ENCODE assay signal across 12 cellular contexts in the genomic region with DNA sequence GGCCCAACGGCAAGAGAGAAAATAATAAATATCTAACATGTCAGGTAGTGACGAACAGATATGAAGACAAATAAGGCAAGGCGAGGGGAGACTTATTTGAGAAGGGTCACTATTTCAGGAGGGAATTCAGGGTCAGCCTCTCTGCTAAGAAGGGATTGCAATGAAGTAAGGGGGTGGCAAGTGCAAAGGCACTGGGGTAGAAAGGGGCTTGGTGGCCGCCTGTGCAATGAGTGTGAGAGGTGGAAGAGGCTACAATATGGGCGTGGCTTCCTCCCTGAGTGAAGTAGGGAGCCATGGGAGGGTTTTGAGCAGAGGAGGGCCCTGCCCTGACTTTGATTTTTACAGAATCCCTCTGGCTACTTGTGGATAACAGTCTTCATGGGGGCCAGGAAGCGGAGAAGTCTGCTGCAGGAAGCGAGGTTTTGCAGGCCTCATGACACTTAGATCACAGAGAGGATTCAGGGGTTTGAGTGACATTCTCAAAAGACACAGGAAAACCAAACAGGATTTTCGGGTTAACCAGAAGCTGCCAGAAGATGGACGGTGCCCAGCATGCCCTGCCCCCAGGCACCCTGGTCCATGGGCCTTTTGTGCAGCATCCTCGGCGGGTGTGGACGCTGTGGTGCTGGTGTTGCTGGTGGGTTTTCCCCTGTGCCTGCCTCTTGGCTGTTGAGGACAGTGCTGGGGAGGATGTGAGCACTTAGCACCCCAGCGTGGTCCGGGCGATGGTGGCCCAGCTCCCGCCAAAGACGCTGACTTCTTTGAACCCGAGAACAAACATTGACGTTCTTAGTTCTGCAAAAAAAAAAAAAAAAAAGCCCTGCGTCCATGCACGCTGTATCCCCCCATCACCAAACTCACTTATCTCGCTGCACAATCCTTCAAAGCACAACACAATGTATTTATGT.
DNase-seq lines count a peak whose midpoint lies in the region; ATAC-seq and TF ChIP-seq lines count a peak whose summit lies in the region.
"Had no signal": no experiment of that assay in that cellular context is flagged by ENCODE, and none has a peak within 500 bp of the region (broad histone marks: within the 10 kb centered on the region; RNA-seq: fewer than 3 reads in every experiment).

No MANE protein-coding gene starts in this region.

- H3K4me3 ChIP-seq in neuronal stem cell (ENCODE audit: low read length in 2 of 2) (no peak overlapping the region), WERI-Rb-1 (ENCODE audit: low read depth, low read length) (no peak overlapping the region)

- H3K9me3 Mint-ChIP-seq in CD14-positive monocyte, result peaks cover 0 to 4% (median 0%) of the 10 kb centered on the region in 7 donors

- no peak overlapping the region for H3K4me2 ChIP-seq in neuronal stem cell (ENCODE audit: insufficient read depth, low read length, poor library complexity, severe bottlenecking)

- peak overlapping the region; percentile 47 to 78 for H3K4me3 Mint-ChIP-seq in CD14-positive monocyte

- peaks cover 0 to 45% (median 0%) of the 10 kb centered on the region in 3 experiments for H3K27me3 ChIP-seq in neuronal stem cell (ENCODE audit: control insufficient read depth in 3 of 3, insufficient read depth in 3 of 3, low read depth in 1 of 3, low read length in 3 of 3)
- H3K27me3 ChIP-seq in WERI-Rb-1 (ENCODE audit: insufficient read depth, low read depth, severe bottlenecking), result no peaks in the 10 kb centered on the region

- H3K9ac ChIP-seq in neuronal stem cell (ENCODE audit: low read depth, low read length, poor library complexity), result no peak overlapping the region

- peaks cover 60% of the 10 kb centered on the region for H3K4me1 Mint-ChIP-seq in CD14-positive monocyte

- H4K91ac ChIP-seq in neuronal stem cell (ENCODE audit: low read depth, low read length, poor library complexity), result no peak overlapping the region

- intact Hi-C loops in CD14-positive monocyte (cut with micrococcal nuclease), result loop anchor here in 1 of 2 donors (10.0 kb wide), 1 partner anchor 69 kb away; no protein-coding TSS in a partner anchor

- H3K36me3 ChIP-seq in neuronal stem cell (replicated peaks in 1 of 2; ENCODE audit: control insufficient read depth in 2 of 2, insufficient read depth in 2 of 2, low read length in 2 of 2) (no peaks in the 10 kb centered on the region), WERI-Rb-1 (no peaks in the 10 kb centered on the region)

- H3K23ac ChIP-seq in neuronal stem cell (ENCODE audit: low read depth, low read length, poor library complexity), result no peak overlapping the region

- H2AK5ac ChIP-seq in neuronal stem cell (ENCODE audit: low read depth, low read length), result peak overlapping the region; percentile 57

- H3K4ac ChIP-seq in neuronal stem cell (ENCODE audit: low read length), result no peak overlapping the region

- TF ChIP-seq CTCF in CD14-positive monocyte (IDR thresholded peaks at IDR 0.05), result no peak
- no peak for TF ChIP-seq CTCF in WERI-Rb-1 (IDR thresholded peaks at IDR 0.05; ENCODE audit: low read depth, low read length)
- TF ChIP-seq CTCF in GM13976 (IDR thresholded peaks at IDR 0.05; ENCODE audit: borderline replicate concordance, control extremely low read depth, extremely low read depth, insufficient read depth, missing control alignments), result no peak

- H3K27me3 Mint-ChIP-seq in CD14-positive monocyte (ENCODE audit: low read depth in 3 of 3), result peaks cover 10 to 22% (median 12%) of the 10 kb centered on the region in 3 donors

- H3K36me3 Mint-ChIP-seq in CD14-positive monocyte, result peaks cover 0 to 9% of the 10 kb centered on the region in 2 donors

- H3K27ac ChIP-seq in neuronal stem cell (replicated peaks; ENCODE audit: low read length) (no peak overlapping the region), WERI-Rb-1 (no peak overlapping the region)

- H3K18ac ChIP-seq in neuronal stem cell (ENCODE audit: low read length), result peak overlapping the region; percentile 42

- DNase-seq in CD14-positive monocyte (ENCODE audit: low spot score) (no peak), T-helper 2 cell (peak in 3 of 5 experiments; percentile 18 to 93 (median 92)), neuronal stem cell (ENCODE audit: low spot score) (no peak), WERI-Rb-1 (no peak), GM13976 (ENCODE audit: low spot score) (no peak)
- peak; percentile 7 for DNase-seq in activated T-helper 9 cell treated with anti-CD3 and anti-CD28 coated beads, Interleukin-2, amount 50 U/mL, for 16 hours (ENCODE audit: low read depth)
- DNase-seq: AML-193, amygdala, HCEC 1CT, small intestine had no signal

- no peaks in the 10 kb centered on the region for H3K79me1 ChIP-seq in neuronal stem cell (ENCODE audit: low read depth, low read length)

- H3K9me3 ChIP-seq in neuronal stem cell (replicated peaks in 1 of 2; ENCODE audit: control insufficient read depth in 2 of 2, insufficient read depth in 1 of 2, low read depth in 1 of 2, low read length in 2 of 2) (no peaks in the 10 kb centered on the region), WERI-Rb-1 (ENCODE audit: severe bottlenecking) (no peaks in the 10 kb centered on the region)

- ATAC-seq in HG03469 (IDR thresholded peaks at IDR 0.05; ENCODE audit: unreplicated experiment), result no peak
- no peak for ATAC-seq in GM18498 (IDR thresholded peaks at IDR 0.05; ENCODE audit: unreplicated experiment)

- peaks cover 0 to 2% of the 10 kb centered on the region in 2 donors for H3K4me1 ChIP-seq in neuronal stem cell (ENCODE audit: control insufficient read depth in 2 of 2, insufficient read depth in 1 of 2, low read depth in 1 of 2, low read length in 2 of 2)

- H3K27ac Mint-ChIP-seq in CD14-positive monocyte, result peak overlapping the region in 4 of 7 donors; percentile 4 to 54 (median 32)

- no peak overlapping the region for H2BK15ac ChIP-seq in neuronal stem cell (ENCODE audit: low read length)

- no peak overlapping the region for H2AFZ ChIP-seq in neuronal stem cell (ENCODE audit: low read length)

- H2BK120ac ChIP-seq in neuronal stem cell (ENCODE audit: low read depth, low read length), result no peak overlapping the region

- WGBS in neuronal stem cell (ENCODE audit: extremely low coverage in 2 of 2, insufficient read length in 2 of 2, insufficient replicate concordance in 1 of 2), 2 donors, result no CpG with 5 or more reads among the region's 22 CpGs

- no peak overlapping the region for H4K8ac ChIP-seq in neuronal stem cell (ENCODE audit: low read depth, low read length)

- in situ Hi-C loops in GM13976 (cut with MboI; ENCODE audit: low sequenced_read_pairs, unreplicated experiment), result no loop called here

- no peak overlapping the region for H2BK5ac ChIP-seq in neuronal stem cell (ENCODE audit: low read length)

- no peak overlapping the region for H3K14ac ChIP-seq in neuronal stem cell (ENCODE audit: low read length)

- no peak overlapping the region for H2BK12ac ChIP-seq in neuronal stem cell (ENCODE audit: low read length)

Comparison
In these comparisons a context has a peak if more than half of its experiments do, and no peak if none do; other contexts are left out.
1. DNase-seq: peak in T-helper 2 cell (3 of 5) and activated T-helper 9 cell treated with anti-CD3 and anti-CD28 coated beads, Interleukin-2, amount 50 U/mL, for 16 hours (single experiment); none in CD14-positive monocyte (single experiment), neuronal stem cell (single experiment), WERI-Rb-1 (single experiment) and GM13976 (single experiment).